Comparison of ENCODE assay signal across 22 cellular contexts in genomic region chr16:57703416-57704010, GRCh38. TPM values are rescaled to one million over a fixed set of nuclear protein-coding genes. Genes with fewer than 3 reads are reported as not detected.
DNase-seq lines count a peak whose midpoint lies in the region; ATAC-seq, FAIRE-seq and TF ChIP-seq lines count a peak whose summit lies in the region.
"Had no signal": no experiment of that assay in that cellular context is flagged by ENCODE, and none has a peak within 500 bp of the region (broad histone marks: within the 10 kb centered on the region; RNA-seq: fewer than 3 reads in every experiment).

No MANE protein-coding gene starts in this region.

- no peak for TF ChIP-seq EP300 in A549 (IDR thresholded peaks at IDR 0.05)

- no peak for TF ChIP-seq POLR2A in A549 (IDR thresholded peaks at IDR 0.05; ENCODE audit: low read length)

- H3K27ac Mint-ChIP-seq in progenitor cell of endocrine pancreas = peak overlapping the region; percentile 93
- H3K27ac Mint-ChIP-seq: CD4-positive, CD25-positive, alpha-beta regulatory T cell; CD8-positive, alpha-beta memory T cell had no signal

- no peak for TF ChIP-seq RAD21 in A549 (conservative IDR thresholded peaks at IDR 0.05 in 1 of 2, IDR thresholded peaks at IDR 0.05 in 1 of 2)

- no peak for FAIRE-seq in A549 (lab: Jason Lieb, UNC)
- FAIRE-seq: D721Med, G401.6, GM12891, GM19239, K562 had no signal

- 69% methylated on average over 11 of the region's 11 CpGs for WGBS in A549 (ENCODE audit: missing lambda C conversion rate)

- no peak for ATAC-seq in A549
- ATAC-seq: K562 had no signal

- no peak for DNase-seq in A549 (ENCODE audit: low read depth in 1 of 2, low spot score in 1 of 2)
- DNase-seq in iPS-NIHi7 (ENCODE audit: extremely low spot score) = peak; percentile 5
- DNase-seq in progenitor cell of endocrine pancreas (ENCODE audit: low spot score, unreplicated experiment) = no peak
- DNase-seq in activated T-cell treated with anti-CD3 and anti-CD28 coated beads, Interleukin-2, amount 50 U/mL, for 48 hours = no peak
- no peak for DNase-seq in HK-2 (ENCODE audit: unreplicated experiment)
- no peak for DNase-seq in substantia nigra (lab: John Stamatoyannopoulos, UW)
- DNase-seq: BE2C; C1 segment of cervical spinal cord; CD4-positive, CD25-positive, alpha-beta regulatory T cell; CD8-positive, alpha-beta memory T cell; COR-L47; IMR-90 had no signal

- no peak overlapping the region for H3K4me3 ChIP-seq in A549
- H3K4me3 ChIP-seq: HAP-1, K562 had no signal

- H3K27ac ChIP-seq in A549 (peak overlapping the region in 1 of 2 experiments; percentile 48; a peak in 3 of 6 replicates), VCaP (peak overlapping the region; percentile 84), substantia nigra (ENCODE audit: low read depth, low read length, poor library complexity, severe bottlenecking) (no peak overlapping the region)

- no peaks in the 10 kb centered on the region for H3K27me3 Mint-ChIP-seq in progenitor cell of endocrine pancreas

- POLR2A ChIA-PET in A549 (lab: Yijun Ruan, JAX) = no interaction called here

- no peaks in the 10 kb centered on the region for H3K9me3 Mint-ChIP-seq in progenitor cell of endocrine pancreas (ENCODE audit: low read depth)
- H3K9me3 Mint-ChIP-seq: CD8-positive, alpha-beta memory T cell had no signal

- CTCF ChIA-PET in A549 (lab: Yijun Ruan, JAX) = interaction anchor here (1.1 to 1.7 kb wide), 3 partner anchors 18 to 55 kb away, joined by 3 to 6 read pairs (median 4); no protein-coding TSS in a partner anchor

- TF ChIP-seq CTCF in A549 (IDR thresholded peaks at IDR 0.05) (no peak), VCaP (conservative IDR thresholded peaks at IDR 0.05) (no peak), progenitor cell of endocrine pancreas (IDR thresholded peaks at IDR 0.05; ENCODE audit: unreplicated experiment) (no peak)

- no peaks in the 10 kb centered on the region for H3K9me3 ChIP-seq in A549
- H3K9me3 ChIP-seq: BE2C, HAP-1 had no signal

- H3K4me2 ChIP-seq in A549 = peak overlapping the region; percentile 66

- H3K36me3 Mint-ChIP-seq in progenitor cell of endocrine pancreas (ENCODE audit: insufficient read depth) = no peaks in the 10 kb centered on the region
- H3K36me3 Mint-ChIP-seq: CD4-positive, CD25-positive, alpha-beta regulatory T cell; CD8-positive, alpha-beta memory T cell had no signal

- H3K4me1 Mint-ChIP-seq in progenitor cell of endocrine pancreas (ENCODE audit: low read depth) = peaks cover 37% of the 10 kb centered on the region
- H3K4me1 Mint-ChIP-seq: CD4-positive, CD25-positive, alpha-beta regulatory T cell; CD8-positive, alpha-beta memory T cell had no signal

- no peak overlapping the region for H3K4me3 Mint-ChIP-seq in progenitor cell of endocrine pancreas (ENCODE audit: low read depth)
- H3K4me3 Mint-ChIP-seq: CD4-positive, CD25-positive, alpha-beta regulatory T cell; CD8-positive, alpha-beta memory T cell had no signal

- peaks cover 13% of the 10 kb centered on the region for H3K4me1 ChIP-seq in A549
- H3K4me1 ChIP-seq: BE2C, HAP-1 had no signal

TF ChIP-seq in A549, 52 proteins besides CTCF, POLR2A, EP300 and RAD21:
- TF ChIP-seq ELK1 (IDR thresholded peaks at IDR 0.05; ENCODE audit: low read depth, low read length) (no peak), MAFK (IDR thresholded peaks at IDR 0.05; ENCODE audit: partially characterized antibody) (no peak)

RNA-seq across cellular contexts. Expression of gene DRC7, which starts 8.9 kb away (rescaled TPM):
- polyA plus RNA-seq in A549 (2011; rRNA removed) = 0.17 and 0.28 TPM in 2 replicates
- 0.05 and 0.19 TPM in 2 replicates for polyA plus RNA-seq in A549 (2012; cell fraction: cytosol; rRNA removed)
- 0.11 and 0.20 TPM in 2 replicates for polyA plus RNA-seq in A549 (2012; cell fraction: nucleus; rRNA removed)
- 0.10 to 0.28 TPM (median 0.10 TPM) in 3 replicates for polyA plus RNA-seq in A549 (2017; fragmentation: RNase III; extraction: RNeasy Plus Mini Kit Qiagen cat#74134 plus additional on column Dnase treatment)
- polyA minus RNA-seq in A549 (2011; rRNA and poly(A)+ RNA removed) = 0.91 TPM in 1 of 2 replicates, not detected in the other
- total RNA-seq in progenitor cell of endocrine pancreas = 5.6 and 6.8 TPM in 2 replicates
- total RNA-seq: A673; CD4-positive, CD25-positive, alpha-beta regulatory T cell; CD8-positive, alpha-beta memory T cell; HT-29; IMR-90 had no signal
- polyA plus RNA-seq: CD4-positive, CD25-positive, alpha-beta regulatory T cell; CD8-positive, alpha-beta memory T cell; IMR-90 had no signal

RNA-seq across cellular contexts. Expression of gene KATNB1, which starts 32.1 kb away (rescaled TPM):
- polyA plus RNA-seq in A549 (2011; rRNA removed) (18.6 and 21.1 TPM in 2 replicates), A549 (2017; fragmentation: RNase III; extraction: RNeasy Plus Mini Kit Qiagen cat#74134 plus additional on column Dnase treatment) (18.1 to 21.0 TPM (median 19.1 TPM) in 3 replicates)
- 43.2 and 53.0 TPM in 2 replicates for polyA plus RNA-seq in A549 (2012; cell fraction: cytosol; rRNA removed)
- 124 and 158 TPM in 2 replicates for polyA plus RNA-seq in A549 (2012; cell fraction: nucleus; rRNA removed)
- 14.3 and 22.3 TPM in 2 replicates for polyA minus RNA-seq in A549 (2011; rRNA and poly(A)+ RNA removed)
- 32.0 and 34.8 TPM in 2 replicates for total RNA-seq in progenitor cell of endocrine pancreas

RNA-seq across cellular contexts. Expression of gene ADGRG3, which starts 35.4 kb away (rescaled TPM):
- polyA plus RNA-seq in A549 (2011; rRNA removed) = 0.45 and 0.77 TPM in 2 replicates
- polyA plus RNA-seq in A549 (2012; cell fraction: cytosol; rRNA removed) = 0.17 and 0.22 TPM in 2 replicates
- polyA plus RNA-seq in A549 (2012; cell fraction: nucleus; rRNA removed) = 0.70 and 0.87 TPM in 2 replicates
- polyA plus RNA-seq in A549 (2017; fragmentation: RNase III; extraction: RNeasy Plus Mini Kit Qiagen cat#74134 plus additional on column Dnase treatment) = 0.17 to 0.34 TPM (median 0.25 TPM) in 3 replicates
- 0.41 and 1.2 TPM in 2 replicates for polyA minus RNA-seq in A549 (2011; rRNA and poly(A)+ RNA removed)
- total RNA-seq in progenitor cell of endocrine pancreas = not detected in 2 replicates
- total RNA-seq: A673; CD8-positive, alpha-beta memory T cell; H4; HT-29; IMR-90 had no signal
- polyA plus RNA-seq: CD4-positive, CD25-positive, alpha-beta regulatory T cell; CD8-positive, alpha-beta memory T cell; IMR-90 had no signal
